ENCODE assay signal across 2 cellular contexts in the genomic region with DNA sequence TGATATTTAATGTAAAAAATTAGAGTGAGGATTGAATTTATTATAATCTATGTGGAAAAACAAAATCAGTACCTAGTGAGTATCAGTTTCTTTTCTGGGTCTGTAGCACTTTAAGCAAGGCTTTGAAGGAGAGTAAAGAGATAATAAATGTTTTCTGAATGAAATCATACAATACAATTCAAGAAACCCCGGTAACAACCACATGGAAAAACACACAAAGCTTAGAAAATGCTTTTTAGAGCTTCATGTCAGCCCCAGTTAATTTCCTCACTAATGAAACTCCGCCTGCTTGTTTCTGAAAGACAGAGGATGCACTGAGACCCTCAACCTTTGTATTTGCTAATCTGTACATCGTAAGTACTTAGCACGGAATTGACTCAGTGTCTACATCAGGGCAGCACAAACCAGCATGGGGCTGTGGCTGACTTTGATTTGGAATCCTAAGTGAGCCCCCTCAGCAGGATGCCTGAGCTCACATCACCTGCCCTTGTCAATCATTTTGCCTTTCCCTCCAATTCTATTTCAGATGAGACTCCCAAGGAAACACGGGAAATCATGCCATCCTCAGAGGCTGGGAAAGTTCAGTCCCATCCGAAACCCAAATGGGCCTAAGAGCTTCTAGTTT.
TF ChIP-seq lines count a peak whose summit lies in the region.

No MANE protein-coding gene starts in this region.

TF ChIP-seq in SK-N-SH, 30 proteins besides CTCF, POLR2A, EP300 and RAD21 (continued from another document):
- TF ChIP-seq TAF1 (IDR thresholded peaks at IDR 0.05; ENCODE audit: borderline replicate concordance, low read depth, low read length) (no peak), MXI1 (IDR thresholded peaks at IDR 0.05; ENCODE audit: low read depth, low read length) (no peak), GABPA (IDR thresholded peaks at IDR 0.05; ENCODE audit: low read depth) (no peak), FOXM1 (IDR thresholded peaks at IDR 0.05; ENCODE audit: low read depth) (no peak), SIN3A (IDR thresholded peaks at IDR 0.05; ENCODE audit: borderline replicate concordance, low read depth, low read length) (no peak), RCOR1 (IDR thresholded peaks at IDR 0.05; ENCODE audit: low read length) (no peak), CHD2 (IDR thresholded peaks at IDR 0.05; ENCODE audit: low read length, partially characterized antibody) (no peak), POLR2AphosphoS5 (IDR thresholded peaks at IDR 0.05; ENCODE audit: low read depth, low read length) (no peak), ELF1 (IDR thresholded peaks at IDR 0.05) (no peak), TEAD4 (IDR thresholded peaks at IDR 0.05; ENCODE audit: borderline replicate concordance, insufficient read depth) (no peak)
- TF ChIP-seq, protein P1, sequence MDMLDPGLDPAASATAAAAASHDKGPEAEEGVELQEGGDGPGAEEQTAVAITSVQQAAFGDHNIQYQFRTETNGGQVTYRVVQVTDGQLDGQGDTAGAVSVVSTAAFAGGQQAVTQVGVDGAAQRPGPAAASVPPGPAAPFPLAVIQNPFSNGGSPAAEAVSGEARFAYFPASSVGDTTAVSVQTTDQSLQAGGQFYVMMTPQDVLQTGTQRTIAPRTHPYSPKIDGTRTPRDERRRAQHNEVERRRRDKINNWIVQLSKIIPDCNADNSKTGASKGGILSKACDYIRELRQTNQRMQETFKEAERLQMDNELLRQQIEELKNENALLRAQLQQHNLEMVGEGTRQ (IDR thresholded peaks at IDR 0.05; ENCODE audit: borderline replicate concordance, low read depth, low read length), result no peak

TF ChIP-seq in SK-N-SH treated with all-trans-retinoic acid at 6 μM for 48 hours, 23 proteins besides CTCF, POLR2A, EP300 and RAD21:
- TF ChIP-seq, protein P2, sequence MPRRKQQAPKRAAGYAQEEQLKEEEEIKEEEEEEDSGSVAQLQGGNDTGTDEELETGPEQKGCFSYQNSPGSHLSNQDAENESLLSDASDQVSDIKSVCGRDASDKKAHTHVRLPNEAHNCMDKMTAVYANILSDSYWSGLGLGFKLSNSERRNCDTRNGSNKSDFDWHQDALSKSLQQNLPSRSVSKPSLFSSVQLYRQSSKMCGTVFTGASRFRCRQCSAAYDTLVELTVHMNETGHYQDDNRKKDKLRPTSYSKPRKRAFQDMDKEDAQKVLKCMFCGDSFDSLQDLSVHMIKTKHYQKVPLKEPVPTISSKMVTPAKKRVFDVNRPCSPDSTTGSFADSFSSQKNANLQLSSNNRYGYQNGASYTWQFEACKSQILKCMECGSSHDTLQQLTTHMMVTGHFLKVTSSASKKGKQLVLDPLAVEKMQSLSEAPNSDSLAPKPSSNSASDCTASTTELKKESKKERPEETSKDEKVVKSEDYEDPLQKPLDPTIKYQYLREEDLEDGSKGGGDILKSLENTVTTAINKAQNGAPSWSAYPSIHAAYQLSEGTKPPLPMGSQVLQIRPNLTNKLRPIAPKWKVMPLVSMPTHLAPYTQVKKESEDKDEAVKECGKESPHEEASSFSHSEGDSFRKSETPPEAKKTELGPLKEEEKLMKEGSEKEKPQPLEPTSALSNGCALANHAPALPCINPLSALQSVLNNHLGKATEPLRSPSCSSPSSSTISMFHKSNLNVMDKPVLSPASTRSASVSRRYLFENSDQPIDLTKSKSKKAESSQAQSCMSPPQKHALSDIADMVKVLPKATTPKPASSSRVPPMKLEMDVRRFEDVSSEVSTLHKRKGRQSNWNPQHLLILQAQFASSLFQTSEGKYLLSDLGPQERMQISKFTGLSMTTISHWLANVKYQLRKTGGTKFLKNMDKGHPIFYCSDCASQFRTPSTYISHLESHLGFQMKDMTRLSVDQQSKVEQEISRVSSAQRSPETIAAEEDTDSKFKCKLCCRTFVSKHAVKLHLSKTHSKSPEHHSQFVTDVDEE (CRISPR knock-in tag; IDR thresholded peaks at IDR 0.05), result no peak
- TF ChIP-seq, protein P3, sequence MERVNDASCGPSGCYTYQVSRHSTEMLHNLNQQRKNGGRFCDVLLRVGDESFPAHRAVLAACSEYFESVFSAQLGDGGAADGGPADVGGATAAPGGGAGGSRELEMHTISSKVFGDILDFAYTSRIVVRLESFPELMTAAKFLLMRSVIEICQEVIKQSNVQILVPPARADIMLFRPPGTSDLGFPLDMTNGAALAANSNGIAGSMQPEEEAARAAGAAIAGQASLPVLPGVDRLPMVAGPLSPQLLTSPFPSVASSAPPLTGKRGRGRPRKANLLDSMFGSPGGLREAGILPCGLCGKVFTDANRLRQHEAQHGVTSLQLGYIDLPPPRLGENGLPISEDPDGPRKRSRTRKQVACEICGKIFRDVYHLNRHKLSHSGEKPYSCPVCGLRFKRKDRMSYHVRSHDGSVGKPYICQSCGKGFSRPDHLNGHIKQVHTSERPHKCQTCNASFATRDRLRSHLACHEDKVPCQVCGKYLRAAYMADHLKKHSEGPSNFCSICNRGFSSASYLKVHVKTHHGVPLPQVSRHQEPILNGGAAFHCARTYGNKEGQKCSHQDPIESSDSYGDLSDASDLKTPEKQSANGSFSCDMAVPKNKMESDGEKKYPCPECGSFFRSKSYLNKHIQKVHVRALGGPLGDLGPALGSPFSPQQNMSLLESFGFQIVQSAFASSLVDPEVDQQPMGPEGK (CRISPR knock-in tag; IDR thresholded peaks at IDR 0.05; ENCODE audit: borderline replicate concordance), result no peak
- no peak for TF ChIP-seq ZNF565 (CRISPR knock-in tag; conservative IDR thresholded peaks at IDR 0.05; ENCODE audit: low read depth)
- TF ChIP-seq, protein P4, sequence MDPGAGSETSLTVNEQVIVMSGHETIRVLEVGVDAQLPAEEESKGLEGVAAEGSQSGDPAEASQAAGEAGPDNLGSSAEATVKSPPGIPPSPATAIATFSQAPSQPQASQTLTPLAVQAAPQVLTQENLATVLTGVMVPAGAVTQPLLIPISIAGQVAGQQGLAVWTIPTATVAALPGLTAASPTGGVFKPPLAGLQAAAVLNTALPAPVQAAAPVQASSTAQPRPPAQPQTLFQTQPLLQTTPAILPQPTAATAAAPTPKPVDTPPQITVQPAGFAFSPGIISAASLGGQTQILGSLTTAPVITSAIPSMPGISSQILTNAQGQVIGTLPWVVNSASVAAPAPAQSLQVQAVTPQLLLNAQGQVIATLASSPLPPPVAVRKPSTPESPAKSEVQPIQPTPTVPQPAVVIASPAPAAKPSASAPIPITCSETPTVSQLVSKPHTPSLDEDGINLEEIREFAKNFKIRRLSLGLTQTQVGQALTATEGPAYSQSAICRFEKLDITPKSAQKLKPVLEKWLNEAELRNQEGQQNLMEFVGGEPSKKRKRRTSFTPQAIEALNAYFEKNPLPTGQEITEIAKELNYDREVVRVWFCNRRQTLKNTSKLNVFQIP (CRISPR knock-in tag; IDR thresholded peaks at IDR 0.05; ENCODE audit: borderline replicate concordance, low read depth), result no peak
- no peak for TF ChIP-seq TOX (CRISPR knock-in tag; IDR thresholded peaks at IDR 0.05; ENCODE audit: borderline replicate concordance)
- TF ChIP-seq ESRRG (CRISPR knock-in tag; IDR thresholded peaks at IDR 0.05), result no peak
- no peak for TF ChIP-seq ZFP30 (CRISPR knock-in tag; IDR thresholded peaks at IDR 0.05)
- TF ChIP-seq GLIS3 (CRISPR knock-in tag; IDR thresholded peaks at IDR 0.05), result no peak
- TF ChIP-seq RARB (CRISPR knock-in tag; IDR thresholded peaks at IDR 0.05), result no peak
- TF ChIP-seq ZNF8 (CRISPR knock-in tag; IDR thresholded peaks at IDR 0.05), result no peak
- TF ChIP-seq BACH2 (CRISPR knock-in tag; IDR thresholded peaks at IDR 0.05; ENCODE audit: borderline replicate concordance), result no peak
- no peak for TF ChIP-seq CSDC2 (CRISPR knock-in tag; IDR thresholded peaks at IDR 0.05)
- TF ChIP-seq, protein P5, sequence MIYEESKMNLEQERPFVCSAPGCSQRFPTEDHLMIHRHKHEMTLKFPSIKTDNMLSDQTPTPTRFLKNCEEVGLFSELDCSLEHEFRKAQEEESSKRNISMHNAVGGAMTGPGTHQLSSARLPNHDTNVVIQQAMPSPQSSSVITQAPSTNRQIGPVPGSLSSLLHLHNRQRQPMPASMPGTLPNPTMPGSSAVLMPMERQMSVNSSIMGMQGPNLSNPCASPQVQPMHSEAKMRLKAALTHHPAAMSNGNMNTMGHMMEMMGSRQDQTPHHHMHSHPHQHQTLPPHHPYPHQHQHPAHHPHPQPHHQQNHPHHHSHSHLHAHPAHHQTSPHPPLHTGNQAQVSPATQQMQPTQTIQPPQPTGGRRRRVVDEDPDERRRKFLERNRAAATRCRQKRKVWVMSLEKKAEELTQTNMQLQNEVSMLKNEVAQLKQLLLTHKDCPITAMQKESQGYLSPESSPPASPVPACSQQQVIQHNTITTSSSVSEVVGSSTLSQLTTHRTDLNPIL (CRISPR knock-in tag; IDR thresholded peaks at IDR 0.05; ENCODE audit: low read depth), result no peak
- no peak for TF ChIP-seq TCF4 (CRISPR knock-in tag; IDR thresholded peaks at IDR 0.05; ENCODE audit: borderline replicate concordance)
- no peak for TF ChIP-seq ISL1 (CRISPR knock-in tag; IDR thresholded peaks at IDR 0.05)
- no peak for TF ChIP-seq ARNTL (CRISPR knock-in tag; IDR thresholded peaks at IDR 0.05; ENCODE audit: borderline replicate concordance, low read depth)
TF ChIP-seq in SK-N-SH treated with all-trans-retinoic acid at 6 μM for 48 hours: peak in this region for 0.
